In genomic region chr19:44582581-44583265, GRCh38 we compare ENCODE assay signal across 1 cellular context.
A peak's percentile ranks its signal among the peaks of the same experiment; 100 is the strongest.
TF ChIP-seq lines count a peak whose summit lies in the region.

No MANE protein-coding gene starts in this region.

TF ChIP-seq in K562, 482 proteins besides CTCF, POLR2A, EP300 and RAD21 (continued from another document):
- TF ChIP-seq ZNF639 (CRISPR knock-in tag; conservative IDR thresholded peaks at IDR 0.05 in 1 of 2, IDR thresholded peaks at IDR 0.05 in 1 of 2) (no peak), ZSCAN32 (CRISPR knock-in tag; IDR thresholded peaks at IDR 0.05) (no peak), NEUROD1 (IDR thresholded peaks at IDR 0.05; ENCODE audit: borderline replicate concordance, low read depth, low read length, partially characterized antibody) (no peak), MAFF (IDR thresholded peaks at IDR 0.05; ENCODE audit: low read length) (no peak), ZNF277 (CRISPR knock-in tag; IDR thresholded peaks at IDR 0.05; ENCODE audit: borderline replicate concordance) (no peak), KAT7 (CRISPR knock-in tag; IDR thresholded peaks at IDR 0.05; ENCODE audit: borderline replicate concordance) (no peak), ZNF449 (CRISPR knock-in tag; IDR thresholded peaks at IDR 0.05) (no peak), ZNF75A (CRISPR knock-in tag; IDR thresholded peaks at IDR 0.05) (no peak), ZNF695 (CRISPR knock-in tag; IDR thresholded peaks at IDR 0.05) (no peak), ZNF134 (CRISPR knock-in tag; conservative IDR thresholded peaks at IDR 0.05) (no peak), ETV6 (IDR thresholded peaks at IDR 0.05; ENCODE audit: borderline replicate concordance in 1 of 2, low read depth in 2 of 2, low read length in 1 of 2) (peak in 1 of 2 experiments; percentile 42; a peak in 1 of 4 replicates), ETV6 (CRISPR knock-in tag; IDR thresholded peaks at IDR 0.05; ENCODE audit: borderline replicate concordance) (no peak), SRSF3 (IDR thresholded peaks at IDR 0.05; ENCODE audit: insufficient read depth, low read length) (no peak), PHF8 (IDR thresholded peaks at IDR 0.05; ENCODE audit: borderline replicate concordance, low read length) (no peak), PTBP1 (IDR thresholded peaks at IDR 0.05; ENCODE audit: low read depth, low read length) (no peak), HEY1 (CRISPR knock-in tag; IDR thresholded peaks at IDR 0.05; ENCODE audit: borderline replicate concordance) (no peak), TEAD1 (CRISPR knock-in tag; IDR thresholded peaks at IDR 0.05) (no peak), NUFIP1 (IDR thresholded peaks at IDR 0.05; ENCODE audit: partially characterized antibody) (no peak), ZBTB5 (IDR thresholded peaks at IDR 0.05) (peak; percentile 72; the same call in 1 of the 2 replicates), ZNF436 (CRISPR knock-in tag; IDR thresholded peaks at IDR 0.05) (no peak), MTA1 (IDR thresholded peaks at IDR 0.05; ENCODE audit: borderline replicate concordance) (peak; percentile 84), ZNF586 (CRISPR knock-in tag; conservative IDR thresholded peaks at IDR 0.05) (no peak), RFX5 (IDR thresholded peaks at IDR 0.05; ENCODE audit: low read depth, low read length) (no peak), ZFPM2 (CRISPR knock-in tag; IDR thresholded peaks at IDR 0.05) (no peak), FOS (IDR thresholded peaks at IDR 0.05; ENCODE audit: extremely low read depth, insufficient read length) (no peak), ARNT (IDR thresholded peaks at IDR 0.05) (0 out of 4 replicates have a peak, but pooled peaks of 1 of the 2 experiments have one; percentile 19), LARP7 (IDR thresholded peaks at IDR 0.05) (peak; percentile 98), TCF7 (IDR thresholded peaks at IDR 0.05; ENCODE audit: borderline replicate concordance) (no peak), CREB5 (CRISPR knock-in tag; IDR thresholded peaks at IDR 0.05) (no peak), MTA2 (IDR thresholded peaks at IDR 0.05; ENCODE audit: low read depth) (0 out of 2 replicates have a peak, but pooled peaks have one; percentile 42), ILK (tag; IDR thresholded peaks at IDR 0.05; ENCODE audit: borderline replicate concordance, low read depth) (no peak), KDM4B (IDR thresholded peaks at IDR 0.05; ENCODE audit: borderline replicate concordance in 2 of 2, low read depth in 1 of 2) (no peak), CLOCK (CRISPR knock-in tag; IDR thresholded peaks at IDR 0.05; ENCODE audit: borderline replicate concordance) (no peak), SMARCC2 (IDR thresholded peaks at IDR 0.05; ENCODE audit: low read depth) (no peak), RBM39 (optimal IDR thresholded peaks at IDR 0.05; ENCODE audit: low read depth, low read length) (peak; percentile 86), TAL1 (IDR thresholded peaks at IDR 0.05) (no peak; the same call in 1 of the 2 replicates), ZNF76 (CRISPR knock-in tag; IDR thresholded peaks at IDR 0.05; ENCODE audit: borderline replicate concordance) (no peak), HDAC6 (IDR thresholded peaks at IDR 0.05; ENCODE audit: low read depth, low read length) (no peak), LCOR (CRISPR knock-in tag; IDR thresholded peaks at IDR 0.05) (no peak), SMARCE1 (IDR thresholded peaks at IDR 0.05) (0 out of 2 replicates have a peak, but pooled peaks have one; percentile 49), THRB (CRISPR knock-in tag; conservative IDR thresholded peaks at IDR 0.05) (peak; percentile 96), ZNF696 (CRISPR knock-in tag; conservative IDR thresholded peaks at IDR 0.05) (no peak), PKNOX1 (IDR thresholded peaks at IDR 0.05) (peak; percentile 12; the same call in 1 of the 2 replicates), KDM5B (IDR thresholded peaks at IDR 0.05; ENCODE audit: insufficient replicate concordance, low read depth, low read length) (no peak), ZNF12 (CRISPR knock-in tag; IDR thresholded peaks at IDR 0.05) (no peak), HSF4 (CRISPR knock-in tag; IDR thresholded peaks at IDR 0.05; ENCODE audit: borderline replicate concordance) (no peak), PPARD (CRISPR knock-in tag; IDR thresholded peaks at IDR 0.05) (no peak), ZNF347 (CRISPR knock-in tag; IDR thresholded peaks at IDR 0.05; ENCODE audit: low read depth) (no peak), ELF4 (CRISPR knock-in tag; IDR thresholded peaks at IDR 0.05) (peak; percentile 85), RBFOX2 (IDR thresholded peaks at IDR 0.05; ENCODE audit: low read depth, low read length) (no peak), ILF3 (IDR thresholded peaks at IDR 0.05; ENCODE audit: borderline replicate concordance) (no peak), ARID1B (IDR thresholded peaks at IDR 0.05) (peak; percentile 45; the same call in 1 of the 2 replicates), KAT8 (IDR thresholded peaks at IDR 0.05; ENCODE audit: low read depth) (no peak), PYGO2 (tag; IDR thresholded peaks at IDR 0.05) (no peak), CHCHD3 (CRISPR knock-in tag; IDR thresholded peaks at IDR 0.05) (no peak), SMARCA5 (IDR thresholded peaks at IDR 0.05) (peak; percentile 25; the same call in 1 of the 2 replicates), BRD9 (IDR thresholded peaks at IDR 0.05; ENCODE audit: low read depth, partially characterized antibody) (peak; percentile 27), POLR2G (IDR thresholded peaks at IDR 0.05; ENCODE audit: low read depth, low read length) (no peak), EHMT2 (IDR thresholded peaks at IDR 0.05) (0 out of 2 replicates have a peak, but pooled peaks have one; percentile 55), C11orf30 (IDR thresholded peaks at IDR 0.05; ENCODE audit: low read depth) (no peak), FOXK1 (CRISPR knock-in tag; IDR thresholded peaks at IDR 0.05; ENCODE audit: borderline replicate concordance) (no peak), RFX7 (CRISPR knock-in tag; IDR thresholded peaks at IDR 0.05) (no peak), MAFG (tag; conservative IDR thresholded peaks at IDR 0.05) (no peak), HLTF (IDR thresholded peaks at IDR 0.05) (peak; percentile 86)
